Comparison of ENCODE assay signal across 1 cellular context in the genomic region with DNA sequence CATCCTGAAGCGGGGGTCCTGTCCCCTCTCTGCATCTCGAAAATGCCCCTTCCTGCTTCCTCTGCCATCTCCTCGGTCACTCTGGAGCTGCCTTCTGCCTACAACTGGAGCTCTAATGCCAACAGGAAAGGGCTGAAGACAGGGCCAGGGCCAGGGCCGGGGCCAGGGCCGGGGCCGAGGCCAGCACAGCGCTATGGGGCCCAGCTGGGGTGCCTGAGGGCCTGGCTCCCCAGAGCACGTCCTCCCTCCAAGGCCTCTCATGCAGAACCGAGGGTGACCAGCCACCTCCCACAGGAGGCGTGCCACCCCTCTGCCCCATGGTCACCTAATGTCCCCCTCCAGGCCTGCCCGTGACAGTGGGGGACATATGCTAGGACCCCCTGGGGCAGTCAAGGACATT.
TF ChIP-seq lines count a peak whose summit lies in the region.

No MANE protein-coding gene starts in this region.

TF ChIP-seq in GM23338, 12 proteins besides CTCF, POLR2A, EP300 and RAD21 (continued from another document):
- TF ChIP-seq CREB1 (CRISPR knock-in tag; IDR thresholded peaks at IDR 0.05; ENCODE audit: low read depth) = no peak
- TF ChIP-seq, protein P1, sequence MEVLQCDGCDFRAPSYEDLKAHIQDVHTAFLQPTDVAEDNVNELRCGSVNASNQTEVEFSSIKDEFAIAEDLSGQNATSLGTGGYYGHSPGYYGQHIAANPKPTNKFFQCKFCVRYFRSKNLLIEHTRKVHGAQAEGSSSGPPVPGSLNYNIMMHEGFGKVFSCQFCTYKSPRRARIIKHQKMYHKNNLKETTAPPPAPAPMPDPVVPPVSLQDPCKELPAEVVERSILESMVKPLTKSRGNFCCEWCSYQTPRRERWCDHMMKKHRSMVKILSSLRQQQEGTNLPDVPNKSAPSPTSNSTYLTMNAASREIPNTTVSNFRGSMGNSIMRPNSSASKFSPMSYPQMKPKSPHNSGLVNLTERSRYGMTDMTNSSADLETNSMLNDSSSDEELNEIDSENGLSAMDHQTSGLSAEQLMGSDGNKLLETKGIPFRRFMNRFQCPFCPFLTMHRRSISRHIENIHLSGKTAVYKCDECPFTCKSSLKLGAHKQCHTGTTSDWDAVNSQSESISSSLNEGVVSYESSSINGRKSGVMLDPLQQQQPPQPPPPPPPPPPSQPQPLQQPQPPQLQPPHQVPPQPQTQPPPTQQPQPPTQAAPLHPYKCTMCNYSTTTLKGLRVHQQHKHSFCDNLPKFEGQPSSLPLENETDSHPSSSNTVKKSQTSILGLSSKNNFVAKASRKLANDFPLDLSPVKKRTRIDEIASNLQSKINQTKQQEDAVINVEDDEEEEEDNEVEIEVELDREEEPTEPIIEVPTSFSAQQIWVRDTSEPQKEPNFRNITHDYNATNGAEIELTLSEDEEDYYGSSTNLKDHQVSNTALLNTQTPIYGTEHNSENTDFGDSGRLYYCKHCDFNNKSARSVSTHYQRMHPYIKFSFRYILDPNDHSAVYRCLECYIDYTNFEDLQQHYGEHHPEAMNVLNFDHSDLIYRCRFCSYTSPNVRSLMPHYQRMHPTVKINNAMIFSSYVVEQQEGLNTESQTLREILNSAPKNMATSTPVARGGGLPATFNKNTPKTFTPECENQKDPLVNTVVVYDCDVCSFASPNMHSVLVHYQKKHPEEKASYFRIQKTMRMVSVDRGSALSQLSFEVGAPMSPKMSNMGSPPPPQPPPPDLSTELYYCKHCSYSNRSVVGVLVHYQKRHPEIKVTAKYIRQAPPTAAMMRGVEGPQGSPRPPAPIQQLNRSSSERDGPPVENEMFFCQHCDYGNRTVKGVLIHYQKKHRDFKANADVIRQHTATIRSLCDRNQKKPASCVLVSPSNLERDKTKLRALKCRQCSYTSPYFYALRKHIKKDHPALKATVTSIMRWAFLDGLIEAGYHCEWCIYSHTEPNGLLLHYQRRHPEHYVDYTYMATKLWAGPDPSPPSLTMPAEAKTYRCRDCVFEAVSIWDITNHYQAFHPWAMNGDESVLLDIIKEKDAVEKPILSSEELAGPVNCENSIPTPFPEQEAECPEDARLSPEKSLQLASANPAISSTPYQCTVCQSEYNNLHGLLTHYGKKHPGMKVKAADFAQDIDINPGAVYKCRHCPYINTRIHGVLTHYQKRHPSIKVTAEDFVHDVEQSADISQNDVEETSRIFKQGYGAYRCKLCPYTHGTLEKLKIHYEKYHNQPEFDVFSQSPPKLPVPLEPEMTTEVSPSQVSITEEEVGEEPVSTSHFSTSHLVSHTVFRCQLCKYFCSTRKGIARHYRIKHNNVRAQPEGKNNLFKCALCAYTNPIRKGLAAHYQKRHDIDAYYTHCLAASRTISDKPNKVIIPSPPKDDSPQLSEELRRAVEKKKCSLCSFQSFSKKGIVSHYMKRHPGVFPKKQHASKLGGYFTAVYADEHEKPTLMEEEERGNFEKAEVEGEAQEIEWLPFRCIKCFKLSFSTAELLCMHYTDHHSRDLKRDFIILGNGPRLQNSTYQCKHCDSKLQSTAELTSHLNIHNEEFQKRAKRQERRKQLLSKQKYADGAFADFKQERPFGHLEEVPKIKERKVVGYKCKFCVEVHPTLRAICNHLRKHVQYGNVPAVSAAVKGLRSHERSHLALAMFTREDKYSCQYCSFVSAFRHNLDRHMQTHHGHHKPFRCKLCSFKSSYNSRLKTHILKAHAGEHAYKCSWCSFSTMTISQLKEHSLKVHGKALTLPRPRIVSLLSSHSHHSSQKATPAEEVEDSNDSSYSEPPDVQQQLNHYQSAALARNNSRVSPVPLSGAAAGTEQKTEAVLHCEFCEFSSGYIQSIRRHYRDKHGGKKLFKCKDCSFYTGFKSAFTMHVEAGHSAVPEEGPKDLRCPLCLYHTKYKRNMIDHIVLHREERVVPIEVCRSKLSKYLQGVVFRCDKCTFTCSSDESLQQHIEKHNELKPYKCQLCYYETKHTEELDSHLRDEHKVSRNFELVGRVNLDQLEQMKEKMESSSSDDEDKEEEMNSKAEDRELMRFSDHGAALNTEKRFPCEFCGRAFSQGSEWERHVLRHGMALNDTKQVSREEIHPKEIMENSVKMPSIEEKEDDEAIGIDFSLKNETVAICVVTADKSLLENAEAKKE (CRISPR knock-in tag; IDR thresholded peaks at IDR 0.05) = no peak
- TF ChIP-seq ZNF331 (CRISPR knock-in tag; IDR thresholded peaks at IDR 0.05; ENCODE audit: low read depth) = no peak
- TF ChIP-seq, protein P2, sequence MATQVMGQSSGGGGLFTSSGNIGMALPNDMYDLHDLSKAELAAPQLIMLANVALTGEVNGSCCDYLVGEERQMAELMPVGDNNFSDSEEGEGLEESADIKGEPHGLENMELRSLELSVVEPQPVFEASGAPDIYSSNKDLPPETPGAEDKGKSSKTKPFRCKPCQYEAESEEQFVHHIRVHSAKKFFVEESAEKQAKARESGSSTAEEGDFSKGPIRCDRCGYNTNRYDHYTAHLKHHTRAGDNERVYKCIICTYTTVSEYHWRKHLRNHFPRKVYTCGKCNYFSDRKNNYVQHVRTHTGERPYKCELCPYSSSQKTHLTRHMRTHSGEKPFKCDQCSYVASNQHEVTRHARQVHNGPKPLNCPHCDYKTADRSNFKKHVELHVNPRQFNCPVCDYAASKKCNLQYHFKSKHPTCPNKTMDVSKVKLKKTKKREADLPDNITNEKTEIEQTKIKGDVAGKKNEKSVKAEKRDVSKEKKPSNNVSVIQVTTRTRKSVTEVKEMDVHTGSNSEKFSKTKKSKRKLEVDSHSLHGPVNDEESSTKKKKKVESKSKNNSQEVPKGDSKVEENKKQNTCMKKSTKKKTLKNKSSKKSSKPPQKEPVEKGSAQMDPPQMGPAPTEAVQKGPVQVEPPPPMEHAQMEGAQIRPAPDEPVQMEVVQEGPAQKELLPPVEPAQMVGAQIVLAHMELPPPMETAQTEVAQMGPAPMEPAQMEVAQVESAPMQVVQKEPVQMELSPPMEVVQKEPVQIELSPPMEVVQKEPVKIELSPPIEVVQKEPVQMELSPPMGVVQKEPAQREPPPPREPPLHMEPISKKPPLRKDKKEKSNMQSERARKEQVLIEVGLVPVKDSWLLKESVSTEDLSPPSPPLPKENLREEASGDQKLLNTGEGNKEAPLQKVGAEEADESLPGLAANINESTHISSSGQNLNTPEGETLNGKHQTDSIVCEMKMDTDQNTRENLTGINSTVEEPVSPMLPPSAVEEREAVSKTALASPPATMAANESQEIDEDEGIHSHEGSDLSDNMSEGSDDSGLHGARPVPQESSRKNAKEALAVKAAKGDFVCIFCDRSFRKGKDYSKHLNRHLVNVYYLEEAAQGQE (IDR thresholded peaks at IDR 0.05; ENCODE audit: unreplicated experiment) = no peak
- no peak for TF ChIP-seq STAT1 (IDR thresholded peaks at IDR 0.05; ENCODE audit: unreplicated experiment)
- TF ChIP-seq JUNB (IDR thresholded peaks at IDR 0.05; ENCODE audit: unreplicated experiment) = no peak
